In the genomic region with DNA sequence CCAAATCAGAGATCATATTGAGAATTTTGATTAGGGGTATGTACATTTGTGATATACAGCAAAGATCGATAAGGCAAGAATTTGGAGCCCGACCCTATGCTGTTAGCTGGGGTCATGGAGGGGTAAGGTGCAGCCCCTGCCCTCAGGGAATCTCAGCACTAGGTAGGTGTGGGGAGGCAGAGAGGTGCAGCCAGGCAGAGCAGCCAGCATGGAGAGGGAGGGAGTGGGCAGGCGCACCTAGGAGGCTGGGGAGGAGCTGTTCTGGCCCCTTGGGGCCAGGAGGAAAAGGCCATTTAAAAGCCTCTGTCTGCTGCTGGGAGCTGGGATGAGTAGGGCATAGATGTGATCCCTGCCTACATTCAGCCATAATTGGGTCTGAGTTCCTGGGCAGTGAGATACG, we compare ENCODE assay signal across 19 cellular contexts.
DNase-seq lines count a peak whose midpoint lies in the region; TF ChIP-seq lines count a peak whose summit lies in the region.
"Had no signal": no experiment of that assay in that cellular context is flagged by ENCODE, and none has a peak within 500 bp of the region (broad histone marks: within the 10 kb centered on the region; RNA-seq: fewer than 3 reads in every experiment).

No MANE protein-coding gene starts in this region.

- H2BK5ac ChIP-seq in H9 (ENCODE audit: insufficient read length, low read length) = no peak overlapping the region

- peak overlapping the region; percentile 66 for H3K4me3 ChIP-seq in Loucy (ENCODE audit: low read length, poor library complexity, severe bottlenecking)
- H3K4me3 ChIP-seq in CD8-positive, alpha-beta memory T cell (ENCODE audit: low read length) = no peak overlapping the region

- H3K27me3 Mint-ChIP-seq in H9 (ENCODE audit: low read depth) (no peaks in the 10 kb centered on the region; the same call in 1 of the 2 replicates), chondrocyte (ENCODE audit: low read depth) (no peaks in the 10 kb centered on the region)
- H3K27me3 Mint-ChIP-seq in CD8-positive, alpha-beta memory T cell = no peaks in the 10 kb centered on the region

- intact Hi-C loops in posterior vena cava (cut with DNase I) = no loop called here

- no peak overlapping the region for H4K5ac ChIP-seq in H9 (ENCODE audit: insufficient read length, low read depth, low read length)

- H3K18ac ChIP-seq in H9 (ENCODE audit: insufficient read length, low read depth, low read length) = no peak overlapping the region

- no peak overlapping the region for H2AK5ac ChIP-seq in H9 (ENCODE audit: insufficient read length, low read length)

- no peak overlapping the region for H2BK15ac ChIP-seq in H9 (ENCODE audit: low read depth, low read length)

- H4K8ac ChIP-seq in H9 (replicated peaks; ENCODE audit: insufficient read length, low read depth, low read length) = no peak overlapping the region

- no peak overlapping the region for H3K14ac ChIP-seq in H9 (ENCODE audit: insufficient read depth, low read length)

- H3K9ac ChIP-seq in H9 (ENCODE audit: extremely low read depth, insufficient read length, low read length) (no peak overlapping the region), Loucy (ENCODE audit: low read depth, low read length, poor library complexity, severe bottlenecking) (peak overlapping the region; percentile 89)

- H3K4me3 Mint-ChIP-seq in H9 (no peak overlapping the region), chondrocyte (ENCODE audit: unreplicated experiment) (no peak overlapping the region)
- peak overlapping the region in 1 of 7 donors; percentile 51 for H3K4me3 Mint-ChIP-seq in CD8-positive, alpha-beta memory T cell

- H3K79me1 ChIP-seq in H9 (ENCODE audit: insufficient read depth, low read depth, low read length, poor library complexity, severe bottlenecking) = no peaks in the 10 kb centered on the region

- H3F3A ChIP-seq in Loucy (ENCODE audit: low read depth) = no peaks in the 10 kb centered on the region

- no peak overlapping the region for H3K4me2 ChIP-seq in H9 (ENCODE audit: insufficient read depth, insufficient read length, low read length)
- peak overlapping the region; percentile 82 for H3K4me2 ChIP-seq in Loucy (ENCODE audit: low read depth, low read length, poor library complexity, severe bottlenecking)

- no peaks in the 10 kb centered on the region for H3K9me3 ChIP-seq in H9 (ENCODE audit: control insufficient read depth, low read depth, low read length)
- no peaks in the 10 kb centered on the region for H3K9me3 ChIP-seq in Loucy (ENCODE audit: insufficient read depth, low read depth, low read length)
- H3K9me3 ChIP-seq in CD8-positive, alpha-beta memory T cell (ENCODE audit: low read length) = no peaks in the 10 kb centered on the region
- H3K9me3 ChIP-seq: BE2C had no signal

- H3K23me2 ChIP-seq in H9 (ENCODE audit: insufficient read length, low read depth, low read length, poor library complexity, severe bottlenecking) = no peaks in the 10 kb centered on the region

- H3K36me3 Mint-ChIP-seq in H9 (ENCODE audit: insufficient read depth in 1 of 3, low read depth in 3 of 3) (peaks cover 0 to 6% (median 2%) of the 10 kb centered on the region in 3 experiments; a peak in 3 of 7 replicates), chondrocyte (ENCODE audit: low read depth) (peaks cover 2% of the 10 kb centered on the region)
- peaks cover 0 to 69% (median 9%) of the 10 kb centered on the region in 3 donors for H3K36me3 Mint-ChIP-seq in CD8-positive, alpha-beta memory T cell

- TF ChIP-seq CTCF in H9 (conservative IDR thresholded peaks at IDR 0.05) (no peak), Loucy (conservative IDR thresholded peaks at IDR 0.05; ENCODE audit: low read length) (no peak), chondrocyte (IDR thresholded peaks at IDR 0.05) (no peak)

- no peak for DNase-seq in H9
- DNase-seq in chondrocyte (ENCODE audit: low spot score) = peak; percentile 59
- peak; percentile 23 for DNase-seq in posterior vena cava (ENCODE audit: low spot score)
- no peak for DNase-seq in CD8-positive, alpha-beta memory T cell
- no peak for DNase-seq in NCI-H748 (lab: John Stamatoyannopoulos, UW; ENCODE audit: unreplicated experiment)
- no peak for DNase-seq in cortex of kidney (lab: John Stamatoyannopoulos, UW)
- DNase-seq in activated naive CD4-positive, alpha-beta T cell (lab: John Stamatoyannopoulos, UW) = no peak
- DNase-seq: BE2C; COR-L47; DMS79; KBM-7; NCI-H1092 treated with DMSO at 0.1 percent for 48 hours; NCI-H1436 treated with DMSO at 0.1 percent for 48 hours; NCI-H1930; NCI-H2227 treated with DMSO at 0.1 percent for 48 hours; NCI-H510A; NCI-H748 treated with DMSO at 0.1 percent for 48 hours; NK-92 treated with Interleukin-12 subunit alpha and Interleukin-12 subunit beta, amount 100 ng/mL, for 24 hours had no signal

- no peaks in the 10 kb centered on the region for H3K36me3 ChIP-seq in Loucy (ENCODE audit: insufficient read depth, low read length)
- H3K36me3 ChIP-seq in CD8-positive, alpha-beta memory T cell (ENCODE audit: insufficient read depth, low read length) = no peaks in the 10 kb centered on the region
- H3K36me3 ChIP-seq: BE2C had no signal

- no peak overlapping the region for H2BK20ac ChIP-seq in H9 (ENCODE audit: low read depth, low read length, poor library complexity, severe bottlenecking)

- no peak overlapping the region for H3K27ac ChIP-seq in H9 (ENCODE audit: insufficient read length, low read depth, low read length)
- H3K27ac ChIP-seq in CD8-positive, alpha-beta memory T cell (ENCODE audit: low read depth, low read length) = no peak overlapping the region

- H3K27ac Mint-ChIP-seq in H9 (peak overlapping the region in 2 of 3 experiments; percentile 12 to 61; a peak in 3 of 7 replicates), chondrocyte (ENCODE audit: unreplicated experiment) (no peak overlapping the region)
- H3K27ac Mint-ChIP-seq in CD8-positive, alpha-beta memory T cell = no peak overlapping the region

- H3K27me3 ChIP-seq in H9 (ENCODE audit: insufficient read depth, low read length) (no peaks in the 10 kb centered on the region), Loucy (ENCODE audit: insufficient read depth, low read length, poor library complexity, severe bottlenecking) (no peaks in the 10 kb centered on the region)
- H3K27me3 ChIP-seq in CD8-positive, alpha-beta memory T cell (ENCODE audit: insufficient read depth, low read length, poor library complexity, severe bottlenecking) = no peaks in the 10 kb centered on the region
- H3K27me3 ChIP-seq: BE2C had no signal

- no peaks in the 10 kb centered on the region for H4K20me1 ChIP-seq in H9 (ENCODE audit: control insufficient read depth, insufficient read depth, insufficient read length)
- H4K20me1 ChIP-seq in Loucy (ENCODE audit: insufficient read depth, low read length, poor library complexity, severe bottlenecking) = no peaks in the 10 kb centered on the region

- no peak overlapping the region for H3K4ac ChIP-seq in H9 (ENCODE audit: low read depth, low read length)

- H3K4me1 Mint-ChIP-seq in H9 (peaks cover 5 to 19% of the 10 kb centered on the region in 2 experiments), chondrocyte (ENCODE audit: low read depth) (peaks cover 15% of the 10 kb centered on the region)
- H3K4me1 Mint-ChIP-seq in CD8-positive, alpha-beta memory T cell = peaks cover 0 to 27% (median 16%) of the 10 kb centered on the region in 3 donors

- H4K91ac ChIP-seq in H9 (ENCODE audit: insufficient read length, low read depth, low read length) = no peak overlapping the region

- CTCF ChIA-PET in CD8-positive, alpha-beta memory T cell (lab: Charles Lee) = no interaction called here

- no peak overlapping the region for H2BK12ac ChIP-seq in H9 (ENCODE audit: insufficient read length, low read depth, low read length)

- no peaks in the 10 kb centered on the region for H3K9me2 ChIP-seq in Loucy (replicated peaks; ENCODE audit: low read depth, low read length)

- H3K56ac ChIP-seq in H9 (ENCODE audit: insufficient read length, low read depth, low read length) = no peak overlapping the region

- H3K4me1 ChIP-seq in H9 (ENCODE audit: insufficient read depth, low read length) (no peaks in the 10 kb centered on the region), Loucy (ENCODE audit: insufficient read depth, low read length, poor library complexity, severe bottlenecking) (peaks cover 75% of the 10 kb centered on the region)
- H3K4me1 ChIP-seq in CD8-positive, alpha-beta memory T cell (ENCODE audit: insufficient read depth, low read length) = no peaks in the 10 kb centered on the region
- H3K4me1 ChIP-seq: BE2C had no signal

- H2AFZ ChIP-seq in H9 (ENCODE audit: low read length) (no peak overlapping the region), Loucy (ENCODE audit: low read length) (no peak overlapping the region)

- H3T11ph ChIP-seq in H9 (ENCODE audit: low read length) = no peak overlapping the region

- no CpG with 5 or more reads among the region's 4 CpGs for WGBS in H9 (ENCODE audit: extremely low coverage, insufficient read length, low lambda C conversion rate)

- H2BK120ac ChIP-seq in H9 (ENCODE audit: low read depth, low read length, poor library complexity, severe bottlenecking) = no peak overlapping the region

- no peaks in the 10 kb centered on the region for H3K9me3 Mint-ChIP-seq in H9
- no peaks in the 10 kb centered on the region for H3K9me3 Mint-ChIP-seq in chondrocyte (ENCODE audit: low read depth)
- H3K9me3 Mint-ChIP-seq in CD8-positive, alpha-beta memory T cell = no peaks in the 10 kb centered on the region

- POLR2A ChIA-PET in CD8-positive, alpha-beta memory T cell (lab: Charles Lee) = no interaction called here

- no peaks in the 10 kb centered on the region for H3K79me2 ChIP-seq in H9 (ENCODE audit: insufficient read depth, low read length)
- H3K79me2 ChIP-seq in Loucy (ENCODE audit: insufficient read depth, low read length) = peaks cover 64% of the 10 kb centered on the region

- H3K23ac ChIP-seq in H9 (ENCODE audit: insufficient read length, low read depth, low read length) = no peak overlapping the region

Comparison
In these comparisons a context has a peak if more than half of its experiments do, and no peak if none do; other contexts are left out.
1. DNase-seq: peak in chondrocyte (single experiment) and posterior vena cava (single experiment); none in H9 (single experiment), CD8-positive, alpha-beta memory T cell (0 of 5), NCI-H748 (single experiment), cortex of kidney (single experiment) and activated naive CD4-positive, alpha-beta T cell (0 of 4).
2. H3K27ac Mint-ChIP-seq: peak in H9 (2 of 3); none in chondrocyte (single experiment) and CD8-positive, alpha-beta memory T cell (0 of 8).